ENCODE assay signal across 16 cellular contexts in genomic region chr5:126983874-126984266, GRCh38.
"Had no signal": no experiment of that assay in that cellular context is flagged by ENCODE, and none has a peak within 500 bp of the region (broad histone marks: within the 10 kb centered on the region; RNA-seq: fewer than 3 reads in every experiment).

No MANE protein-coding gene starts in this region.

- H3K4me3 ChIP-seq: colonic mucosa, esophagus squamous epithelium, lower lobe of right lung, pancreas, thyroid gland had no signal

- H3K36me3 ChIP-seq: colonic mucosa, esophagus squamous epithelium, lower lobe of right lung, pancreas, thyroid gland had no signal

- H3K27ac Mint-ChIP-seq: activated naive CD4-positive, alpha-beta T cell treated with anti-CD3 and anti-CD28 coated beads, Interleukin-2, amount 10 ng/mL, durations not matched to agents 7 days and 5 days; activated T-helper 2 cell treated with anti-CD3 and anti-CD28 coated beads, Interferon-gamma antibody, Interleukin-2, Interleukin-4, amounts not matched to agents 10 μg/mL and 5 μg/mL and 100 μg/mL, durations not matched to agents 14 hours and 24 hours and 36 hours; mesothelial cell of epicardium; stimulated activated naive B cell treated with anti-CD40 and anti-IgM and Interleukin-4, amounts not matched to agents 10 μg/mL and 1 μg/mL and 100 μg/mL, for 72 hours had no signal

- H3K9me3 Mint-ChIP-seq: activated naive CD4-positive, alpha-beta T cell treated with anti-CD3 and anti-CD28 coated beads, Interleukin-2, amount 10 ng/mL, durations not matched to agents 7 days and 5 days; activated T-helper 2 cell treated with anti-CD3 and anti-CD28 coated beads, Interferon-gamma antibody, Interleukin-2, Interleukin-4, amounts not matched to agents 10 μg/mL and 5 μg/mL and 100 μg/mL, durations not matched to agents 14 hours and 24 hours and 36 hours; mesothelial cell of epicardium; stimulated activated naive B cell treated with anti-CD40 and anti-IgM and Interleukin-4, amounts not matched to agents 10 μg/mL and 1 μg/mL and 100 μg/mL, for 72 hours had no signal

- H3K36me3 Mint-ChIP-seq: mesothelial cell of epicardium had no signal

- H3K27ac ChIP-seq: colonic mucosa, esophagus squamous epithelium, lower lobe of right lung, pancreas, thyroid gland had no signal

- H3K27me3 Mint-ChIP-seq: activated naive CD4-positive, alpha-beta T cell treated with anti-CD3 and anti-CD28 coated beads, Interleukin-2, amount 10 ng/mL, durations not matched to agents 7 days and 5 days; stimulated activated naive B cell treated with anti-CD40 and anti-IgM and Interleukin-4, amounts not matched to agents 10 μg/mL and 1 μg/mL and 100 μg/mL, for 72 hours had no signal

- H3K4me3 Mint-ChIP-seq: activated naive CD4-positive, alpha-beta T cell treated with anti-CD3 and anti-CD28 coated beads, Interleukin-2, amount 10 ng/mL, durations not matched to agents 7 days and 5 days; mesothelial cell of epicardium had no signal

- ATAC-seq: lower lobe of right lung; stimulated activated naive B cell treated with anti-CD40 and anti-IgM and Interleukin-4, amounts not matched to agents 10 μg/mL and 1 μg/mL and 100 μg/mL, for 72 hours had no signal

- H3K27me3 ChIP-seq: colonic mucosa, esophagus squamous epithelium, pancreas, thyroid gland had no signal

- H3K9me3 ChIP-seq: colonic mucosa, esophagus squamous epithelium, lower lobe of right lung, pancreas, thyroid gland had no signal

- H3K4me1 ChIP-seq: colonic mucosa, esophagus squamous epithelium, lower lobe of right lung, pancreas, thyroid gland had no signal

- DNase-seq: activated CD4-positive, alpha-beta T cell treated with anti-CD3 and anti-CD28 coated beads, Interleukin-2, amount 50 U/mL, for 4 hours; activated CD4-positive, CD25-positive, alpha-beta regulatory T cell; activated naive CD4-positive, alpha-beta T cell treated with anti-CD3 and anti-CD28 coated beads, Interleukin-2, amount 10 ng/mL, durations not matched to agents 7 days and 5 days; amniotic stem cell; central memory CD4-positive, alpha-beta T cell; colonic mucosa; effector CD4-positive, alpha-beta T cell; esophagus squamous epithelium; lower lobe of right lung; pancreas; stimulated activated CD4-positive, alpha-beta T cell treated with anti-CD3 and anti-CD28 coated beads, Interleukin-2, amount 100 ng/mL, for 48 hours; stimulated activated naive B cell treated with anti-CD40 and anti-IgM and Interleukin-4, amounts not matched to agents 10 μg/mL and 1 μg/mL and 100 μg/mL, for 72 hours; T-helper 2 cell; thyroid gland had no signal
